Comparison of ENCODE assay signal across 25 cellular contexts in genomic region chr16:52535076-52535475, GRCh38. TPM values are rescaled to one million over a fixed set of nuclear protein-coding genes. Genes with fewer than 3 reads are reported as not detected.
DNase-seq lines count a peak whose midpoint lies in the region; ATAC-seq, FAIRE-seq and TF ChIP-seq lines count a peak whose summit lies in the region.
"Had no signal": no experiment of that assay in that cellular context is flagged by ENCODE, and none has a peak within 500 bp of the region (broad histone marks: within the 10 kb centered on the region; RNA-seq: fewer than 3 reads in every experiment).

No MANE protein-coding gene starts in this region.

- H4K20me1 ChIP-seq in HepG2 (ENCODE audit: insufficient read depth, low read length) (peaks cover 71% of the 10 kb centered on the region), PC-3 (ENCODE audit: low read length) (no peaks in the 10 kb centered on the region)

- H3K79me2 ChIP-seq in HepG2 (ENCODE audit: insufficient read depth, low read length), result peaks cover 98% of the 10 kb centered on the region
- H3K79me2 ChIP-seq in PC-3 (ENCODE audit: low read length), result no peaks in the 10 kb centered on the region

- in situ Hi-C loops in HepG2 (cut with HindIII; ENCODE audit: extremely low pct_ligation_motif_present, low pct_unique_long_range_greater_than_20kb), result no loop called here

- H3F3A ChIP-seq in PC-3 (ENCODE audit: low read length, unreplicated experiment), result no peaks in the 10 kb centered on the region

- no peak for FAIRE-seq in HepG2 (lab: Jason Lieb, UNC)
- FAIRE-seq: A204.1, GM18507 had no signal

- TF ChIP-seq CTCF in HepG2 (CRISPR knock-in tag; IDR thresholded peaks at IDR 0.05), result no peak
- no peak for TF ChIP-seq CTCF in right lobe of liver (IDR thresholded peaks at IDR 0.05)
- TF ChIP-seq CTCF in mucosa of descending colon (IDR thresholded peaks at IDR 0.05), result no peak
- no peak for TF ChIP-seq CTCF in PC-3 (conservative IDR thresholded peaks at IDR 0.05; ENCODE audit: low read depth, low read length)

- H3K27ac ChIP-seq in HepG2 (ENCODE audit: extremely low read length, insufficient read depth, low read length) (no peak overlapping the region), right lobe of liver (no peak overlapping the region), PC-3 (ENCODE audit: low read length) (no peak overlapping the region)
- H3K27ac ChIP-seq: C4-2B, GM23248 had no signal

- H3K9me3 ChIP-seq in HepG2 (ENCODE audit: low read length) (no peaks in the 10 kb centered on the region), right lobe of liver (no peaks in the 10 kb centered on the region), mucosa of descending colon (no peaks in the 10 kb centered on the region), PC-3 (ENCODE audit: low read length) (no peaks in the 10 kb centered on the region)

- H3K27me3 ChIP-seq in HepG2 (ENCODE audit: control insufficient read depth in 1 of 2, insufficient read depth in 2 of 2, low read length in 2 of 2), result no peaks in the 10 kb centered on the region
- no peaks in the 10 kb centered on the region for H3K27me3 ChIP-seq in right lobe of liver
- no peaks in the 10 kb centered on the region for H3K27me3 ChIP-seq in PC-3 (ENCODE audit: low read length)

- ATAC-seq in HepG2 (no peak), right lobe of liver (no peak), mucosa of descending colon (peak; percentile 91), PC-3 (no peak)

- CTCF ChIA-PET in HepG2 (lab: Yijun Ruan, JAX; ENCODE audit: low intra/inter-chr PET ratio, low total read pairs), result no interaction called here
- CTCF ChIA-PET in PC-3 (lab: Charles Lee), result no interaction called here

- WGBS in HepG2 (ENCODE audit: low lambda C conversion rate), result 96% methylated on average over 3 of the region's 3 CpGs
- WGBS in right lobe of liver (ENCODE audit: insufficient coverage, low coverage, low lambda C conversion rate, missing lambda C conversion rate), result 88% methylated on average over 1 of the region's 3 CpGs

- peak; percentile 39 for DNase-seq in NCI-H1105 treated with DMSO at 0.1 percent for 48 hours (lab: John Stamatoyannopoulos, UW)
- DNase-seq in NCI-H1105 (lab: John Stamatoyannopoulos, UW), result no peak
- no peak for DNase-seq in HepG2 (ENCODE audit: low spot score)
- no peak for DNase-seq in right lobe of liver
- peak in 1 of 3 donors; percentile 78 for DNase-seq in mucosa of descending colon
- no peak for DNase-seq in NCI-H82 (lab: John Stamatoyannopoulos, UW)
- no peak for DNase-seq in PC-3
- DNase-seq: Calu3; CD8-positive, alpha-beta memory T cell; DMS153; GDM1; GM23248; HCEC 1CT; Karpas-422; MV-4-11; NCI-H1436; NCI-H187 treated with DMSO at 0.1 percent for 48 hours; NCI-H524; Right ventricle myocardium superior had no signal

- BruUV-seq in HepG2 (replicated peaks; lab: Mats Ljungman, UMichigan) (no TSS peak), PC-3 (replicated peaks; lab: Mats Ljungman, UMichigan) (no TSS peak)

- H3K4me2 ChIP-seq in HepG2 (ENCODE audit: low read depth, low read length), result no peak overlapping the region
- H3K4me2 ChIP-seq in PC-3 (ENCODE audit: low read length), result no peak overlapping the region

- TF ChIP-seq POLR2A in HepG2 (IDR thresholded peaks at IDR 0.05; ENCODE audit: insufficient read depth in 1 of 2, low read depth in 2 of 2, low read length in 2 of 2) (no peak), right lobe of liver (IDR thresholded peaks at IDR 0.05) (no peak)

- H3K4me1 ChIP-seq in HepG2 (ENCODE audit: insufficient read depth, low read length) (peaks cover 70% of the 10 kb centered on the region), right lobe of liver (no peaks in the 10 kb centered on the region), mucosa of descending colon (ENCODE audit: low read depth) (no peaks in the 10 kb centered on the region), PC-3 (ENCODE audit: insufficient read depth, low read length) (no peaks in the 10 kb centered on the region)

- intact Hi-C loops in HepG2 (cut with micrococcal nuclease; ENCODE audit: unreplicated experiment), result no loop called here
- intact Hi-C loops in right lobe of liver (cut with DNase I), result no loop called here
- intact Hi-C loops in mucosa of descending colon (cut with DNase I, micrococcal nuclease), result no loop called here
- intact Hi-C loops in PC-3 (cut with micrococcal nuclease), result no loop called here

- H3K9me2 ChIP-seq in PC-3 (replicated peaks; ENCODE audit: low read length), result no peaks in the 10 kb centered on the region

- TF ChIP-seq EP300 in HepG2 (IDR thresholded peaks at IDR 0.05; ENCODE audit: low read depth in 2 of 2, low read length in 2 of 2) (no peak), HepG2 (CRISPR knock-in tag; IDR thresholded peaks at IDR 0.05; ENCODE audit: borderline replicate concordance) (no peak)

- TF ChIP-seq RAD21 in HepG2 (CRISPR knock-in tag; IDR thresholded peaks at IDR 0.05), result no peak

- H2AFZ ChIP-seq in HepG2 (ENCODE audit: low read length), result no peak overlapping the region
- H2AFZ ChIP-seq in PC-3 (ENCODE audit: low read length), result no peak overlapping the region
- H2AFZ ChIP-seq: GM23248 had no signal

- H3K9ac ChIP-seq in HepG2 (ENCODE audit: insufficient read depth, low read depth, low read length), result no peak overlapping the region
- H3K9ac ChIP-seq in PC-3 (ENCODE audit: low read length), result no peak overlapping the region
- H3K9ac ChIP-seq: GM23248 had no signal

- POLR2A ChIA-PET in HepG2 (lab: Yijun Ruan, JAX) (no interaction called here), PC-3 (lab: Charles Lee; ENCODE audit: unreplicated experiment) (no interaction called here)

- H3K36me3 ChIP-seq in HepG2 (replicated peaks in 1 of 2; ENCODE audit: control insufficient read depth in 1 of 2, insufficient read depth in 2 of 2, low read length in 2 of 2), result peaks cover 17 to 60% of the 10 kb centered on the region in 2 experiments
- no peaks in the 10 kb centered on the region for H3K36me3 ChIP-seq in right lobe of liver
- H3K36me3 ChIP-seq in mucosa of descending colon (ENCODE audit: low read depth), result no peaks in the 10 kb centered on the region
- no peaks in the 10 kb centered on the region for H3K36me3 ChIP-seq in PC-3 (ENCODE audit: low read depth, low read length)

- no peak overlapping the region for H3K4me3 ChIP-seq in HepG2 (replicated peaks in 1 of 3; ENCODE audit: insufficient read depth in 1 of 3, low read depth in 2 of 3, low read length in 3 of 3)
- no peak overlapping the region for H3K4me3 ChIP-seq in right lobe of liver
- H3K4me3 ChIP-seq in mucosa of descending colon, result no peak overlapping the region
- H3K4me3 ChIP-seq in PC-3 (ENCODE audit: low read length), result no peak overlapping the region
- H3K4me3 ChIP-seq: GM23248 had no signal

TF ChIP-seq in HepG2, 621 proteins besides CTCF, POLR2A, EP300 and RAD21 (continues in another document):
- TF ChIP-seq UBTF (CRISPR knock-in tag; IDR thresholded peaks at IDR 0.05), result peak; percentile 31; the same call in 1 of the 2 replicates

RNA-seq across cellular contexts. Expression of gene TOX3, which starts 11.9 kb away (rescaled TPM):
- total RNA-seq in HepG2 (2016; rRNA removed; fragmentation: Illumina TruSeq; extraction: Trizol) (12.1 and 14.5 TPM in 2 replicates), right lobe of liver (1 to 10 TPM in 5 of 6 experiments, under 1 TPM in 1; 0.92 to 5.8 (median 3.6) TPM), mucosa of descending colon (10 to 100 TPM; 16.0 to 47.6 (median 42.3) TPM), PC-3 (2014; rRNA removed) (not detected in 2 replicates)
- 19.7 and 21.7 TPM in 2 replicates for total RNA-seq in HepG2 (2016; cell fraction: cytosol; rRNA removed; fragmentation: Illumina TruSeq; extraction: Trizol; ENCODE audit: low read depth)
- total RNA-seq in HepG2 (2016; cell fraction: insoluble cytoplasmic fraction; rRNA removed; fragmentation: Illumina TruSeq; extraction: Trizol), result 11.6 and 15.0 TPM in 2 replicates
- 14.2 and 14.5 TPM in 2 replicates for total RNA-seq in HepG2 (2016; cell fraction: membrane; rRNA removed; fragmentation: Illumina TruSeq; extraction: Trizol)
- 17.7 and 24.3 TPM in 2 replicates for total RNA-seq in HepG2 (2016; cell fraction: nucleus; rRNA removed; fragmentation: Illumina TruSeq; extraction: Trizol)
- polyA plus RNA-seq in HepG2 (2011; rRNA removed), result 95.6 and 98.6 TPM in 2 replicates
- polyA plus RNA-seq in HepG2 (2011; cell fraction: cytosol; rRNA removed), result 53.0 and 61.5 TPM in 2 replicates
- polyA plus RNA-seq in HepG2 (2011; cell fraction: nucleus; rRNA removed), result 59.3 and 60.8 TPM in 2 replicates
- polyA plus RNA-seq in HepG2 (2012), result 60.3 and 93.0 TPM in 2 replicates
- 4.5 and 4.7 TPM in 2 replicates for polyA plus RNA-seq in HepG2 (2016; cell fraction: cytosol; fragmentation: Illumina TruSeq; extraction: Trizol; ENCODE audit: low read depth)
- 36.1 and 46.4 TPM in 2 replicates for polyA plus RNA-seq in HepG2 (2016; cell fraction: insoluble cytoplasmic fraction; fragmentation: Illumina TruSeq; extraction: Trizol; ENCODE audit: low read depth)
- 16.2 and 16.6 TPM in 2 replicates for polyA plus RNA-seq in HepG2 (2016; cell fraction: membrane; fragmentation: Illumina TruSeq; extraction: Trizol; ENCODE audit: low read depth)
- polyA plus RNA-seq in HepG2 (2016; cell fraction: nucleus; fragmentation: Illumina TruSeq; extraction: Trizol; ENCODE audit: insufficient read depth, low read depth), result 26.4 and 30.3 TPM in 2 replicates
- 0.42 and 283 TPM in 2 replicates for polyA minus RNA-seq in HepG2 (2011; rRNA and poly(A)+ RNA removed; ENCODE audit: low replicate concordance)
- polyA minus RNA-seq in HepG2 (2011; cell fraction: cytosol; rRNA and poly(A)+ RNA removed), result 65.9 and 72.3 TPM in 2 replicates
- polyA minus RNA-seq in HepG2 (2011; cell fraction: nucleus; rRNA and poly(A)+ RNA removed), result 122 and 148 TPM in 2 replicates
- total RNA-seq: CD8-positive, alpha-beta memory T cell; GM23248; M059J; Right ventricle myocardium superior; RPMI7951 had no signal
- polyA plus RNA-seq: CD8-positive, alpha-beta memory T cell; GM23248; IgD-negative memory B cell had no signal
